8 cellular contexts compared by ENCODE assay signal in genomic region chr7:151342102-151342646, GRCh38. TPM values are rescaled to one million over a fixed set of nuclear protein-coding genes. Genes with fewer than 3 reads are reported as not detected.
DNase-seq lines count a peak whose midpoint lies in the region; ATAC-seq and TF ChIP-seq lines count a peak whose summit lies in the region.

No MANE protein-coding gene starts in this region.

- ATAC-seq in GM18867 (IDR thresholded peaks at IDR 0.05; ENCODE audit: unreplicated experiment) (peak; percentile 57), HG03108 (IDR thresholded peaks at IDR 0.05; ENCODE audit: unreplicated experiment) (peak; percentile 64), WTC11 (no peak)

- H3K27me3 Mint-ChIP-seq in WTC11 (ENCODE audit: low read depth), result peaks cover 14% of the 10 kb centered on the region
- no peaks in the 10 kb centered on the region for H3K27me3 Mint-ChIP-seq in stimulated activated naive CD8-positive, alpha-beta T cell treated with anti-CD3 and anti-CD28 coated beads, Interleukin-15, Interleukin-2, amounts not matched to agents 100 ng/mL and 50 ng/mL, for 24 hours

- peaks cover 3% of the 10 kb centered on the region for H3K4me1 ChIP-seq in iPS-18a (ENCODE audit: control insufficient read depth, low read depth, low read length)

- H3K9ac ChIP-seq in iPS-18a (ENCODE audit: low read length), result peak overlapping the region; percentile 81

- no peaks in the 10 kb centered on the region for H3K9me3 ChIP-seq in iPS-18a (ENCODE audit: control insufficient read depth, low read depth, low read length)

- no peaks in the 10 kb centered on the region for H3K27me3 ChIP-seq in iPS-18a (ENCODE audit: control insufficient read depth, insufficient read depth, low read length)

- POLR2A ChIA-PET in WTC11 (lab: Charles Lee), result interaction anchor here (1.3 to 1.4 kb wide), 2 partner anchors 38 to 39 kb away, joined by 3 to 9 read pairs; no protein-coding TSS in a partner anchor

- peaks cover 17% of the 10 kb centered on the region for H3K36me3 ChIP-seq in iPS-18a (ENCODE audit: control insufficient read depth, low read depth, low read length)

- H3K27ac ChIP-seq in 22Rv1 (peak overlapping the region; percentile 58), iPS-18a (ENCODE audit: low read length) (no peak overlapping the region)

- DNase-seq in WTC11 (ENCODE audit: low spot score) (no peak), NCI-H748 treated with DMSO at 0.1 percent for 48 hours (lab: John Stamatoyannopoulos, UW) (no peak), NCI-H1417 (lab: John Stamatoyannopoulos, UW) (no peak)

- TF ChIP-seq CTCF in 22Rv1 (IDR thresholded peaks at IDR 0.05) (no peak), WTC11 (IDR thresholded peaks at IDR 0.05) (no peak)

- peaks cover 12% of the 10 kb centered on the region for H3K36me3 Mint-ChIP-seq in WTC11
- H3K36me3 Mint-ChIP-seq in stimulated activated naive CD8-positive, alpha-beta T cell treated with anti-CD3 and anti-CD28 coated beads, Interleukin-15, Interleukin-2, amounts not matched to agents 100 ng/mL and 50 ng/mL, for 24 hours (ENCODE audit: low read depth), result peaks cover 18% of the 10 kb centered on the region

- peak overlapping the region; percentile 93 for H3K4me3 ChIP-seq in iPS-18a (ENCODE audit: low read length)

- peak overlapping the region; percentile 76 for H3K4me3 Mint-ChIP-seq in WTC11
- peak overlapping the region; percentile 86 for H3K4me3 Mint-ChIP-seq in stimulated activated naive CD8-positive, alpha-beta T cell treated with anti-CD3 and anti-CD28 coated beads, Interleukin-15, Interleukin-2, amounts not matched to agents 100 ng/mL and 50 ng/mL, for 24 hours

- 0 out of 2 replicates have a peak, but pooled peaks cover 3% of the 10 kb centered on the region for H3K9me3 Mint-ChIP-seq in WTC11
- H3K9me3 Mint-ChIP-seq in stimulated activated naive CD8-positive, alpha-beta T cell treated with anti-CD3 and anti-CD28 coated beads, Interleukin-15, Interleukin-2, amounts not matched to agents 100 ng/mL and 50 ng/mL, for 24 hours, result peaks cover 4% of the 10 kb centered on the region

- H3K27ac Mint-ChIP-seq in WTC11, result peak overlapping the region; percentile 76; the same call in 1 of the 2 replicates
- peak overlapping the region; percentile 87 for H3K27ac Mint-ChIP-seq in stimulated activated naive CD8-positive, alpha-beta T cell treated with anti-CD3 and anti-CD28 coated beads, Interleukin-15, Interleukin-2, amounts not matched to agents 100 ng/mL and 50 ng/mL, for 24 hours

- CTCF ChIA-PET in WTC11 (lab: Charles Lee), result interaction anchor here (0.9 to 2.3 kb wide), 9 partner anchors 9 to 115 kb away, joined by 3 to 35 read pairs (median 5); partner anchors contain the start of gene ABCF2

- H3K4me1 Mint-ChIP-seq in WTC11, result peaks cover 3% of the 10 kb centered on the region; the same call in 1 of the 2 replicates
- H3K4me1 Mint-ChIP-seq in stimulated activated naive CD8-positive, alpha-beta T cell treated with anti-CD3 and anti-CD28 coated beads, Interleukin-15, Interleukin-2, amounts not matched to agents 100 ng/mL and 50 ng/mL, for 24 hours (ENCODE audit: low read depth), result peaks cover 51% of the 10 kb centered on the region

TF ChIP-seq in WTC11, 78 proteins besides CTCF, POLR2A, EP300 and RAD21:
- TF ChIP-seq E2F5 (CRISPR knock-in tag; IDR thresholded peaks at IDR 0.05) (no peak), ATF2 (CRISPR knock-in tag; IDR thresholded peaks at IDR 0.05; ENCODE audit: borderline replicate concordance, low read depth) (no peak), ATF1 (CRISPR knock-in tag; IDR thresholded peaks at IDR 0.05) (no peak)

RNA-seq across cellular contexts. Expression of gene NUB1, which starts 0.6 kb away (rescaled TPM):
- total RNA-seq in WTC11 (2021), result 31.2 to 38.3 TPM (median 33.5 TPM) in 3 replicates
